Comparison of ENCODE assay signal across 1 cellular context in the genomic region with DNA sequence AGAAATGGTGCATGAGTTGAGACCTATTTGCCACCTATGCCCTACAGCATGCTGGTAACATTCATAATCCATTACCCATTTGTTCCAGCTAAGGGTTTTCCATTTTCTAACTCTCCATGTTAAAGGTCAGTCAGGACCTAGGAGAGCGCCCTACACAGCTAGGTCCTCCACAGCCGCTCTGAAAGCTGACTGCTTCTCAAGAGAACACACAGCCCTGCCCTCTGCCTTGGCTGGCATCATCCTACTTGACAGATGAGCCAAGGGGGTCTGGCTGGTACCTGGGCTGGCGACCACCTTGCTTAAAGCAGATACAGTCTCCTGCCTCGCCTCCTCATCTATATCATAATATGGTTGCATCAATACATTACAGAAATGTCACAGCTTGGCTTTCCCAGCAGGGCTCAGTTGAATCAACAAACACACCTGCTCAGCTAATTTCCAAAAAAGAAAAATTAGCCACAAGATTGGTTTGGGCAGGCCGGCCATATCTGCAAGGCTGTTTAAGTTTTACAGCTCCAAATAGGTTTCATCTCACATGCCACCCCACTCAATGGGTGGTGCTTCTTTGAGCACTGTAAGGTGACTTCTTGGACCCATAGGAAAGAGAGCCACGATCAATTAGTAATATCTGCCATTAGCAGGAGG.
TF ChIP-seq lines count a peak whose summit lies in the region.

No MANE protein-coding gene starts in this region.

TF ChIP-seq in HepG2, 621 proteins besides CTCF, POLR2A, EP300 and RAD21 (continued from another document and continues in another):
- TF ChIP-seq, protein P1, sequence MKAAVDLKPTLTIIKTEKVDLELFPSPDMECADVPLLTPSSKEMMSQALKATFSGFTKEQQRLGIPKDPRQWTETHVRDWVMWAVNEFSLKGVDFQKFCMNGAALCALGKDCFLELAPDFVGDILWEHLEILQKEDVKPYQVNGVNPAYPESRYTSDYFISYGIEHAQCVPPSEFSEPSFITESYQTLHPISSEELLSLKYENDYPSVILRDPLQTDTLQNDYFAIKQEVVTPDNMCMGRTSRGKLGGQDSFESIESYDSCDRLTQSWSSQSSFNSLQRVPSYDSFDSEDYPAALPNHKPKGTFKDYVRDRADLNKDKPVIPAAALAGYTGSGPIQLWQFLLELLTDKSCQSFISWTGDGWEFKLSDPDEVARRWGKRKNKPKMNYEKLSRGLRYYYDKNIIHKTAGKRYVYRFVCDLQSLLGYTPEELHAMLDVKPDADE (CRISPR knock-in tag; IDR thresholded peaks at IDR 0.05) = no peak
- TF ChIP-seq ZNF232 (CRISPR knock-in tag; IDR thresholded peaks at IDR 0.05; ENCODE audit: borderline replicate concordance) (peak; percentile 30; the same call in 1 of the 2 replicates), ZNF354B (CRISPR knock-in tag; IDR thresholded peaks at IDR 0.05) (no peak), ARID5B (CRISPR knock-in tag; IDR thresholded peaks at IDR 0.05) (no peak), RELA (CRISPR knock-in tag; IDR thresholded peaks at IDR 0.05) (no peak), MIXL1 (CRISPR knock-in tag; IDR thresholded peaks at IDR 0.05) (peak; percentile 41; the same call in 1 of the 2 replicates), ZFYVE20 (CRISPR knock-in tag; IDR thresholded peaks at IDR 0.05; ENCODE audit: borderline replicate concordance, low read depth) (no peak), ZNF513 (CRISPR knock-in tag; conservative IDR thresholded peaks at IDR 0.05) (no peak), ZNF777 (CRISPR knock-in tag; IDR thresholded peaks at IDR 0.05) (no peak), TOE1 (CRISPR knock-in tag; IDR thresholded peaks at IDR 0.05) (no peak), CBX1 (IDR thresholded peaks at IDR 0.05; ENCODE audit: low read depth) (no peak), ZNF7 (CRISPR knock-in tag; IDR thresholded peaks at IDR 0.05) (no peak), MTF1 (CRISPR knock-in tag; IDR thresholded peaks at IDR 0.05) (no peak), CREBL2 (CRISPR knock-in tag; IDR thresholded peaks at IDR 0.05; ENCODE audit: borderline replicate concordance) (no peak), NR2F1 (CRISPR knock-in tag; IDR thresholded peaks at IDR 0.05) (peak in 1 of 2 experiments; percentile 53; a peak in 1 of 4 replicates), RFXAP (CRISPR knock-in tag; IDR thresholded peaks at IDR 0.05; ENCODE audit: borderline replicate concordance) (no peak), STAT5B (CRISPR knock-in tag; IDR thresholded peaks at IDR 0.05) (no peak), MED13 (CRISPR knock-in tag; IDR thresholded peaks at IDR 0.05) (no peak), ZSCAN20 (CRISPR knock-in tag; IDR thresholded peaks at IDR 0.05; ENCODE audit: borderline replicate concordance) (no peak), TEAD3 (CRISPR knock-in tag; optimal IDR thresholded peaks at IDR 0.05; ENCODE audit: borderline replicate concordance) (no peak), GTF2F1 (IDR thresholded peaks at IDR 0.05; ENCODE audit: low read length) (no peak), NFIC (IDR thresholded peaks at IDR 0.05; ENCODE audit: low read length) (no peak), TAF1 (CRISPR knock-in tag; IDR thresholded peaks at IDR 0.05) (no peak), IKZF4 (CRISPR knock-in tag; IDR thresholded peaks at IDR 0.05; ENCODE audit: borderline replicate concordance, low read depth, not compliant biosample characterization) (no peak), REST (IDR thresholded peaks at IDR 0.05; ENCODE audit: borderline replicate concordance in 1 of 2, low read depth in 1 of 2, low read length in 2 of 2) (peak; percentile 72 to 96), ZNF788 (CRISPR knock-in tag; IDR thresholded peaks at IDR 0.05; ENCODE audit: borderline replicate concordance) (no peak), SATB2 (CRISPR knock-in tag; IDR thresholded peaks at IDR 0.05) (no peak), SMAD9 (CRISPR knock-in tag; IDR thresholded peaks at IDR 0.05) (no peak), KIAA2018 (CRISPR knock-in tag; IDR thresholded peaks at IDR 0.05; ENCODE audit: borderline replicate concordance) (no peak)
- TF ChIP-seq, protein P2, sequence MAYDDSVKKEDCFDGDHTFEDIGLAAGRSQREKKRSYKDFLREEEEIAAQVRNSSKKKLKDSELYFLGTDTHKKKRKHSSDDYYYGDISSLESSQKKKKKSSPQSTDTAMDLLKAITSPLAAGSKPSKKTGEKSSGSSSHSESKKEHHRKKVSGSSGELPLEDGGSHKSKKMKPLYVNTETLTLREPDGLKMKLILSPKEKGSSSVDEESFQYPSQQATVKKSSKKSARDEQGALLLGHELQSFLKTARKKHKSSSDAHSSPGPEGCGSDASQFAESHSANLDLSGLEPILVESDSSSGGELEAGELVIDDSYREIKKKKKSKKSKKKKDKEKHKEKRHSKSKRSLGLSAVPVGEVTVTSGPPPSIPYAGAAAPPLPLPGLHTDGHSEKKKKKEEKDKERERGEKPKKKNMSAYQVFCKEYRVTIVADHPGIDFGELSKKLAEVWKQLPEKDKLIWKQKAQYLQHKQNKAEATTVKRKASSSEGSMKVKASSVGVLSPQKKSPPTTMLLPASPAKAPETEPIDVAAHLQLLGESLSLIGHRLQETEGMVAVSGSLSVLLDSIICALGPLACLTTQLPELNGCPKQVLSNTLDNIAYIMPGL (CRISPR knock-in tag; IDR thresholded peaks at IDR 0.05; ENCODE audit: borderline replicate concordance in 1 of 2, low read depth in 1 of 2) = no peak
